Comparison of ENCODE assay signal across 2 cellular contexts in genomic region chr11:44320289-44320973, GRCh38.
TF ChIP-seq lines count a peak whose summit lies in the region.

No MANE protein-coding gene starts in this region.

TF ChIP-seq in A549, 52 proteins besides CTCF, POLR2A, EP300 and RAD21:
- TF ChIP-seq CBX8 (IDR thresholded peaks at IDR 0.05) = no peak
- TF ChIP-seq TP53 (CRISPR knock-in tag; IDR thresholded peaks at IDR 0.05) = no peak
- TF ChIP-seq HOXA7 (CRISPR knock-in tag; IDR thresholded peaks at IDR 0.05) = no peak

TF ChIP-seq in H1, 55 proteins besides CTCF, POLR2A, EP300 and RAD21:
- TF ChIP-seq MAX (IDR thresholded peaks at IDR 0.05) (0 out of 2 replicates have a peak, but pooled peaks have one; percentile 2), CBX8 (IDR thresholded peaks at IDR 0.05; ENCODE audit: borderline replicate concordance, low read depth, low read length) (peak; percentile 63; the same call in 1 of the 2 replicates), ATF2 (IDR thresholded peaks at IDR 0.05; ENCODE audit: low read length) (no peak), EZH2 (IDR thresholded peaks at IDR 0.05; ENCODE audit: low read depth, low read length, severe bottlenecking) (peak; percentile 68), JUND (IDR thresholded peaks at IDR 0.05; ENCODE audit: low read length) (no peak), KDM1A (IDR thresholded peaks at IDR 0.05; ENCODE audit: borderline replicate concordance, low read length) (peak; percentile 67; the same call in 1 of the 2 replicates), RNF2 (IDR thresholded peaks at IDR 0.05; ENCODE audit: borderline replicate concordance, low read depth, low read length, missing control alignments, poor library complexity, severe bottlenecking) (peak; percentile 93), TBP (IDR thresholded peaks at IDR 0.05; ENCODE audit: low read depth, low read length) (no peak), YY1 (IDR thresholded peaks at IDR 0.05; ENCODE audit: low read depth, low read length) (no peak), USF2 (IDR thresholded peaks at IDR 0.05; ENCODE audit: low read length) (peak; percentile 31)
